ENCODE assay signal across 17 cellular contexts in the genomic region with DNA sequence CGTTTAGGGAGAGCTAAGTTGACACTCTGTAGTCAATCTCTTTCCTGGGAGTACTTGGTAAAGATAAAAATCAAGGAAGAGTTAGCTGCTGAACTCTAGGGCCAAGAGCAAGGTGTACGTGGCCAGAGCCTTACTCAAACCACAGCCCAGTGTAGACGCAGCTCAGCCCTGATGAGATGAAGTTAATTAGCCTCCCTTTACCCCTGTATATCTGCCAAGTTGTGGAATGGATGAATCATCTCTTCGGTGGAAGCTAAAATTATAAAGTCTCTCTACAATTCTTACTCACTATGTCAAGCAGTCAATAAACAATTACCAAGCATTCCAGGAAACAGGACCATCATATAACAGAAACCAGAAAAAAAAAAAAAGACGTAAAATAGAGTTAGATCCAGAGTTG.
A peak's percentile ranks its signal among the peaks of the same experiment; 100 is the strongest.
DNase-seq lines count a peak whose midpoint lies in the region; TF ChIP-seq lines count a peak whose summit lies in the region.
"Had no signal": no experiment of that assay in that cellular context is flagged by ENCODE, and none has a peak within 500 bp of the region (broad histone marks: within the 10 kb centered on the region; RNA-seq: fewer than 3 reads in every experiment).

No MANE protein-coding gene starts in this region.

- no peak overlapping the region for H3K9ac ChIP-seq in mesenchymal stem cell (ENCODE audit: low read length)

- no peak overlapping the region for H3K23ac ChIP-seq in mesenchymal stem cell (ENCODE audit: low read length in 2 of 2)

- no peaks in the 10 kb centered on the region for H3K9me3 ChIP-seq in mesenchymal stem cell (ENCODE audit: control insufficient read depth, low read length)
- no peaks in the 10 kb centered on the region for H3K9me3 ChIP-seq in CD8-positive, alpha-beta memory T cell (ENCODE audit: low read length)
- H3K9me3 ChIP-seq: suprapubic skin had no signal

- no peak overlapping the region for H4K8ac ChIP-seq in mesenchymal stem cell (ENCODE audit: low read length)

- no peak overlapping the region for H4K91ac ChIP-seq in mesenchymal stem cell (ENCODE audit: low read length)

- H3K4me1 Mint-ChIP-seq in CD8-positive, alpha-beta memory T cell = no peaks in the 10 kb centered on the region

- CTCF ChIA-PET in CD8-positive, alpha-beta memory T cell (lab: Charles Lee) = no interaction called here

- no peak overlapping the region for H3K27ac Mint-ChIP-seq in CD8-positive, alpha-beta memory T cell
- H3K27ac Mint-ChIP-seq: activated naive CD4-positive, alpha-beta T cell treated with anti-CD3 and anti-CD28 coated beads, Interleukin-2, amount 50 U/mL, for 72 hours had no signal

- no peak overlapping the region for H2AK5ac ChIP-seq in mesenchymal stem cell (ENCODE audit: low read length, severe bottlenecking)

- DNase-seq in ELR (ENCODE audit: low read depth) = peak; percentile 37
- DNase-seq in HT1080 (ENCODE audit: low read depth) = peak; percentile 80
- DNase-seq in astrocyte of the spinal cord (ENCODE audit: low read depth, low spot score) = peak; percentile 72
- peak; percentile 6 for DNase-seq in mesenchymal stem cell
- no peak for DNase-seq in GM19238 (ENCODE audit: insufficient read length, low spot score)
- DNase-seq in erythroblast (lab: John Stamatoyannopoulos, UW) = no peak
- DNase-seq in D341Med (ENCODE audit: low spot score) = no peak
- DNase-seq in CD8-positive, alpha-beta memory T cell = no peak
- DNase-seq: activated CD4-positive, CD25-positive, alpha-beta regulatory T cell; activated CD8-positive, alpha-beta memory T cell treated with anti-CD3 and anti-CD28 coated beads, Interleukin-2, amount 50 U/mL, for 4 hours; head of caudate nucleus; kidney glomerular epithelial cell; RPMI8226; T-helper 1 cell had no signal

- no peak for TF ChIP-seq POLR2A in erythroblast (IDR thresholded peaks at IDR 0.05; ENCODE audit: low read length)

- no peak overlapping the region for H3K4me3 ChIP-seq in astrocyte of the spinal cord (ENCODE audit: low read depth, low read length)
- no peak overlapping the region for H3K4me3 ChIP-seq in mesenchymal stem cell (ENCODE audit: insufficient read depth in 1 of 2, low read depth in 1 of 2, low read length in 2 of 2)
- H3K4me3 ChIP-seq in CD8-positive, alpha-beta memory T cell (ENCODE audit: low read length) = no peak overlapping the region
- H3K4me3 ChIP-seq: suprapubic skin had no signal

- in situ Hi-C loops in astrocyte of the spinal cord (cut with HindIII; ENCODE audit: low sequenced_read_pairs) = no loop called here

- TF ChIP-seq CTCF in astrocyte of the spinal cord (IDR thresholded peaks at IDR 0.05; ENCODE audit: low read depth, low read length) = no peak

- no peak overlapping the region for H3K4me2 ChIP-seq in mesenchymal stem cell (ENCODE audit: low read length, poor library complexity, severe bottlenecking)

- H3K9me3 Mint-ChIP-seq in CD8-positive, alpha-beta memory T cell = peaks cover 3 to 12% (median 3%) of the 10 kb centered on the region in 5 donors

- H2BK12ac ChIP-seq in mesenchymal stem cell (ENCODE audit: low read length in 2 of 2) = no peak overlapping the region

- no peaks in the 10 kb centered on the region for H3K27me3 Mint-ChIP-seq in CD8-positive, alpha-beta memory T cell

- H2BK5ac ChIP-seq in mesenchymal stem cell (ENCODE audit: low read depth, low read length, poor library complexity, severe bottlenecking) = no peak overlapping the region

- H3K36me3 ChIP-seq in mesenchymal stem cell (ENCODE audit: control insufficient read depth in 1 of 2, insufficient read depth in 2 of 2, low read depth in 1 of 2, low read length in 2 of 2) = no peaks in the 10 kb centered on the region
- H3K36me3 ChIP-seq in CD8-positive, alpha-beta memory T cell (ENCODE audit: insufficient read depth, low read length) = no peaks in the 10 kb centered on the region
- H3K36me3 ChIP-seq: suprapubic skin had no signal

- WGBS in mesenchymal stem cell = 61% methylated on average over 2 of the region's 5 CpGs

- H3K4ac ChIP-seq in mesenchymal stem cell (ENCODE audit: low read depth in 1 of 2, low read length in 2 of 2) = no peak overlapping the region

- H2AFZ ChIP-seq in mesenchymal stem cell (ENCODE audit: low read depth, low read length) = no peak overlapping the region

- H3K4me3 Mint-ChIP-seq in CD8-positive, alpha-beta memory T cell = no peak overlapping the region

- H3K18ac ChIP-seq in mesenchymal stem cell (ENCODE audit: low read depth in 1 of 2, low read length in 2 of 2) = no peak overlapping the region

- H3K27me3 ChIP-seq in mesenchymal stem cell (ENCODE audit: control insufficient read depth in 1 of 2, insufficient read depth in 1 of 2, low read length in 2 of 2) = no peaks in the 10 kb centered on the region
- no peaks in the 10 kb centered on the region for H3K27me3 ChIP-seq in CD8-positive, alpha-beta memory T cell (ENCODE audit: insufficient read depth, low read length, poor library complexity, severe bottlenecking)
- H3K27me3 ChIP-seq: suprapubic skin had no signal

- H3K14ac ChIP-seq in mesenchymal stem cell (ENCODE audit: low read length in 2 of 2) = no peak overlapping the region

- no peaks in the 10 kb centered on the region for H3K4me1 ChIP-seq in mesenchymal stem cell (ENCODE audit: control insufficient read depth, insufficient read depth, low read depth, low read length)
- H3K4me1 ChIP-seq in CD8-positive, alpha-beta memory T cell (ENCODE audit: insufficient read depth, low read length) = no peaks in the 10 kb centered on the region
- H3K4me1 ChIP-seq: suprapubic skin had no signal

- H2BK15ac ChIP-seq in mesenchymal stem cell (ENCODE audit: low read depth, poor library complexity, severe bottlenecking) = no peak overlapping the region

- POLR2A ChIA-PET in CD8-positive, alpha-beta memory T cell (lab: Charles Lee) = no interaction called here

- H3K27ac ChIP-seq in mesenchymal stem cell (ENCODE audit: low read length, poor library complexity, severe bottlenecking) = no peak overlapping the region
- H3K27ac ChIP-seq in CD8-positive, alpha-beta memory T cell (ENCODE audit: low read depth, low read length) = no peak overlapping the region
- H3K27ac ChIP-seq: C4-2B, suprapubic skin had no signal

- H3K36me3 Mint-ChIP-seq in CD8-positive, alpha-beta memory T cell = peaks cover 0 to 3% (median 0%) of the 10 kb centered on the region in 3 donors
- H3K36me3 Mint-ChIP-seq: activated naive CD4-positive, alpha-beta T cell treated with anti-CD3 and anti-CD28 coated beads, Interleukin-2, amount 50 U/mL, for 72 hours had no signal

- H2BK120ac ChIP-seq in mesenchymal stem cell (ENCODE audit: low read depth, low read length) = no peak overlapping the region

- H3K79me1 ChIP-seq in mesenchymal stem cell (replicated peaks; ENCODE audit: low read length, poor library complexity, severe bottlenecking) = no peaks in the 10 kb centered on the region

Comparison
In these comparisons a context has a peak if more than half of its experiments do, and no peak if none do; other contexts are left out.
1. DNase-seq: peak in ELR (single experiment), HT1080 (single experiment), astrocyte of the spinal cord (single experiment) and mesenchymal stem cell (single experiment); none in GM19238 (single experiment), erythroblast (0 of 2), D341Med (single experiment) and CD8-positive, alpha-beta memory T cell (0 of 5).